1 cellular context compared by ENCODE assay signal in the genomic region with DNA sequence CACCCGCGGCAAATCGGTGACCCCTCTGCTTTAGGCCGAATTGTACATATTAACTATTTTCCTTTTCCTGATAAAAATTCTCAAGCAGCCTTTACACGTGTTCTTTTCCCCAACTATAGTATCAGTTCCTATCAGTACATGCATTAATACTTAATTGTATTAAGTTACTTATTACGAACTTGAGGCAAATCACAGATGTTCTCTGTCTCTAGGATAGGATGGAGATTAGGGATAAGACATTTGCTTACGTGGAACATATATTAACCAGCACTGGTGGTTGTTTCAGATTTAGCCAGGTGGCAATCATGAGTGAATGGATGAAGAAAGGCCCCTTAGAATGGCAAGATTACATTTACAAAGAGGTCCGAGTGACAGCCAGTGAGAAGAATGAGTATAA.
TF ChIP-seq lines count a peak whose summit lies in the region.

No MANE protein-coding gene starts in this region.

TF ChIP-seq in endothelial cell of umbilical vein, 7 proteins besides CTCF, POLR2A, EP300 and RAD21:
- TF ChIP-seq FOS (IDR thresholded peaks at IDR 0.05; ENCODE audit: borderline replicate concordance, insufficient read depth, low read length), result no peak
- TF ChIP-seq, protein P1, sequence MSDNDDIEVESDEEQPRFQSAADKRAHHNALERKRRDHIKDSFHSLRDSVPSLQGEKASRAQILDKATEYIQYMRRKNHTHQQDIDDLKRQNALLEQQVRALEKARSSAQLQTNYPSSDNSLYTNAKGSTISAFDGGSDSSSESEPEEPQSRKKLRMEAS (IDR thresholded peaks at IDR 0.05; ENCODE audit: insufficient read depth, insufficient read length), result no peak
- TF ChIP-seq POLR2AphosphoS5 (IDR thresholded peaks at IDR 0.05; ENCODE audit: insufficient read depth, low read depth, low read length), result no peak
- TF ChIP-seq EZH2 (IDR thresholded peaks at IDR 0.05; ENCODE audit: borderline replicate concordance, low read depth, low read length, severe bottlenecking), result no peak
- TF ChIP-seq JUN (IDR thresholded peaks at IDR 0.05; ENCODE audit: borderline replicate concordance, insufficient read depth, insufficient read length, low read depth), result no peak
- no peak for TF ChIP-seq MYC (IDR thresholded peaks at IDR 0.05; ENCODE audit: low read depth, low read length)
- no peak for TF ChIP-seq GATA2 (IDR thresholded peaks at IDR 0.05; ENCODE audit: insufficient read depth, insufficient read length, low read depth, low read length)
